In genomic region chr17:78779848-78780247, GRCh38 we compare ENCODE assay signal across 7 cellular contexts. TPM values are rescaled to one million over a fixed set of nuclear protein-coding genes. Genes with fewer than 3 reads are reported as not detected.
DNase-seq lines count a peak whose midpoint lies in the region; ATAC-seq and TF ChIP-seq lines count a peak whose summit lies in the region.

No MANE protein-coding gene starts in this region.

- no peak overlapping the region for H3K4me3 ChIP-seq in HEK293 (ENCODE audit: low read depth, low read length)

- CTCF ChIA-PET in HEK293 (lab: Yijun Ruan, JAX) (interaction anchor here (0.9 kb wide), 1 partner anchor 12 kb away, joined by 3 read pairs; no protein-coding TSS in a partner anchor), WTC11 (lab: Charles Lee) (no interaction called here)

- H3K27me3 Mint-ChIP-seq in WTC11 (ENCODE audit: low read depth), result peaks cover 3% of the 10 kb centered on the region; the same call in 1 of the 2 replicates
- no peaks in the 10 kb centered on the region for H3K27me3 Mint-ChIP-seq in stimulated activated naive B cell treated with anti-CD40 and anti-IgM and Interleukin-4, amounts not matched to agents 10 μg/mL and 1 μg/mL and 100 μg/mL, for 72 hours

- DNase-seq in WTC11 (ENCODE audit: low spot score) (no peak), iPS-NIHi11 (ENCODE audit: low spot score) (no peak), retina (no peak)
- peak; percentile 59 for DNase-seq in effector CD4-positive, alpha-beta T cell
- peak; percentile 38 for DNase-seq in stimulated activated naive B cell treated with anti-CD40 and anti-IgM and Interleukin-4, amounts not matched to agents 10 μg/mL and 1 μg/mL and 100 μg/mL, for 72 hours

- no peak for ATAC-seq in WTC11
- peak; percentile 30 to 33 for ATAC-seq in stimulated activated naive B cell treated with anti-CD40 and anti-IgM and Interleukin-4, amounts not matched to agents 10 μg/mL and 1 μg/mL and 100 μg/mL, for 72 hours (replicated peaks)
- ATAC-seq in HG03442 (IDR thresholded peaks at IDR 0.05; ENCODE audit: unreplicated experiment), result no peak

- peak overlapping the region; percentile 86 for H3K27ac Mint-ChIP-seq in WTC11
- peak overlapping the region; percentile 98 for H3K27ac Mint-ChIP-seq in stimulated activated naive B cell treated with anti-CD40 and anti-IgM and Interleukin-4, amounts not matched to agents 10 μg/mL and 1 μg/mL and 100 μg/mL, for 72 hours

- no peak overlapping the region for H3K27ac ChIP-seq in HEK293 (ENCODE audit: extremely low read depth, low read depth, low read length)

- H3K4me3 Mint-ChIP-seq in WTC11, result peak overlapping the region; percentile 37
- H3K4me3 Mint-ChIP-seq in stimulated activated naive B cell treated with anti-CD40 and anti-IgM and Interleukin-4, amounts not matched to agents 10 μg/mL and 1 μg/mL and 100 μg/mL, for 72 hours, result peak overlapping the region; percentile 89

- H3K9me3 ChIP-seq in HEK293 (ENCODE audit: control insufficient read depth, insufficient read depth, low read depth, low read length), result no peaks in the 10 kb centered on the region

- peaks cover 20% of the 10 kb centered on the region for H3K4me1 Mint-ChIP-seq in WTC11
- H3K4me1 Mint-ChIP-seq in stimulated activated naive B cell treated with anti-CD40 and anti-IgM and Interleukin-4, amounts not matched to agents 10 μg/mL and 1 μg/mL and 100 μg/mL, for 72 hours, result peaks cover 29 to 59% of the 10 kb centered on the region in 2 donors

- no peak for TF ChIP-seq CTCF in HEK293 (tag by site-specific recombination; IDR thresholded peaks at IDR 0.05)
- TF ChIP-seq CTCF in WTC11 (IDR thresholded peaks at IDR 0.05), result no peak

- POLR2A ChIA-PET in HEK293 (lab: Yijun Ruan, JAX) (interaction anchor here (0.5 kb wide), 1 partner anchor 14 kb away, joined by 4 read pairs; no protein-coding TSS in a partner anchor), WTC11 (lab: Charles Lee) (no interaction called here)

- H3K4me1 ChIP-seq in HEK293 (ENCODE audit: control insufficient read depth, insufficient read depth, low read length), result peaks cover 2% of the 10 kb centered on the region

- H3K9me3 Mint-ChIP-seq in WTC11, result no peaks in the 10 kb centered on the region
- H3K9me3 Mint-ChIP-seq in stimulated activated naive B cell treated with anti-CD40 and anti-IgM and Interleukin-4, amounts not matched to agents 10 μg/mL and 1 μg/mL and 100 μg/mL, for 72 hours, result no peaks in the 10 kb centered on the region

- no peaks in the 10 kb centered on the region for H3K36me3 Mint-ChIP-seq in WTC11
- peaks cover 16 to 22% of the 10 kb centered on the region in 2 donors for H3K36me3 Mint-ChIP-seq in stimulated activated naive B cell treated with anti-CD40 and anti-IgM and Interleukin-4, amounts not matched to agents 10 μg/mL and 1 μg/mL and 100 μg/mL, for 72 hours

- H3K36me3 ChIP-seq in HEK293 (ENCODE audit: control insufficient read depth in 2 of 2, insufficient read depth in 1 of 2, low read length in 2 of 2), result no peaks in the 10 kb centered on the region; a peak in 1 of 3 replicates

TF ChIP-seq in HEK293, 187 proteins besides CTCF, POLR2A, EP300 and RAD21:
- TF ChIP-seq FEZF1 (tag by site-specific recombination; IDR thresholded peaks at IDR 0.05), result peak; percentile 77
- no peak for TF ChIP-seq ZNF132 (tag by site-specific recombination; IDR thresholded peaks at IDR 0.05; ENCODE audit: borderline replicate concordance)
- TF ChIP-seq ZIC2 (tag by site-specific recombination; IDR thresholded peaks at IDR 0.05), result 0 out of 2 replicates have a peak, but pooled peaks have one; percentile 14
- TF ChIP-seq KLF10 (tag by site-specific recombination; IDR thresholded peaks at IDR 0.05), result no peak

TF ChIP-seq in WTC11, 78 proteins besides CTCF, POLR2A, EP300 and RAD21:
- TF ChIP-seq OVOL2 (CRISPR knock-in tag; IDR thresholded peaks at IDR 0.05; ENCODE audit: borderline replicate concordance) (no peak), RELA (CRISPR knock-in tag; IDR thresholded peaks at IDR 0.05; ENCODE audit: borderline replicate concordance) (no peak), ETV6 (CRISPR knock-in tag; IDR thresholded peaks at IDR 0.05) (no peak), ZNF532 (CRISPR knock-in tag; IDR thresholded peaks at IDR 0.05; ENCODE audit: borderline replicate concordance) (no peak), USF1 (CRISPR knock-in tag; IDR thresholded peaks at IDR 0.05) (no peak), ZNF317 (CRISPR knock-in tag; IDR thresholded peaks at IDR 0.05; ENCODE audit: borderline replicate concordance, low read depth) (no peak), TP53 (CRISPR knock-in tag; IDR thresholded peaks at IDR 0.05) (no peak)

RNA-seq across cellular contexts. Expression of gene CYTH1, which starts 2.2 kb away (rescaled TPM):
- 15.1 to 20.0 TPM (median 15.8 TPM) in 3 replicates for total RNA-seq in WTC11 (2021)

Comparison
In these comparisons a context has a peak if more than half of its experiments do, and no peak if none do; other contexts are left out.
1. ATAC-seq: peak in stimulated activated naive B cell treated with anti-CD40 and anti-IgM and Interleukin-4, amounts not matched to agents 10 μg/mL and 1 μg/mL and 100 μg/mL, for 72 hours (2 of 2); none in WTC11 (single experiment) and HG03442 (single experiment).
2. DNase-seq: peak in effector CD4-positive, alpha-beta T cell (single experiment) and stimulated activated naive B cell treated with anti-CD40 and anti-IgM and Interleukin-4, amounts not matched to agents 10 μg/mL and 1 μg/mL and 100 μg/mL, for 72 hours (single experiment); none in WTC11 (single experiment), iPS-NIHi11 (single experiment) and retina (single experiment).